In genomic region chr14:101256266-101256665, GRCh38 we compare ENCODE assay signal across 13 cellular contexts.
DNase-seq lines count a peak whose midpoint lies in the region; ATAC-seq, FAIRE-seq and TF ChIP-seq lines count a peak whose summit lies in the region.
"Had no signal": no experiment of that assay in that cellular context is flagged by ENCODE, and none has a peak within 500 bp of the region (broad histone marks: within the 10 kb centered on the region; RNA-seq: fewer than 3 reads in every experiment).

No MANE protein-coding gene starts in this region.

- no peak for FAIRE-seq in pancreas (lab: Jason Lieb, UNC)
- FAIRE-seq: GM12878 had no signal

- 81% methylated on average over 5 of the region's 5 CpGs for WGBS in esophagus muscularis mucosa
- 30 to 35% methylated on average over 5 of the region's 5 CpGs for WGBS in pancreas, 2 donors

- H4K20me1 ChIP-seq in osteoblast (ENCODE audit: insufficient read depth, low read length), result no peaks in the 10 kb centered on the region
- H4K20me1 ChIP-seq: BLaER1 treated with 17β-estradiol and CSF1 and Interleukin-3, amounts not matched to agents 10 nM and 100 nM had no signal

- no peak overlapping the region for H2AFZ ChIP-seq in osteoblast (ENCODE audit: low read length)

- ATAC-seq in GM19395 (IDR thresholded peaks at IDR 0.05; ENCODE audit: unreplicated experiment) (no peak), pancreas (no peak)
- ATAC-seq: GM12878, HCT116 had no signal

- H3K79me2 ChIP-seq in osteoblast (ENCODE audit: insufficient read depth, low read length), result no peaks in the 10 kb centered on the region

- intact Hi-C loops in esophagus muscularis mucosa (cut with DNase I) (no loop called here), pancreas (cut with DNase I) (no loop called here)

- no peak for TF ChIP-seq EP300 in esophagus muscularis mucosa (IDR thresholded peaks at IDR 0.05)

- no peak for TF ChIP-seq CTCF in GM13977 (IDR thresholded peaks at IDR 0.05; ENCODE audit: extremely low read depth, insufficient read depth, missing control alignments)
- no peak for TF ChIP-seq CTCF in esophagus muscularis mucosa (IDR thresholded peaks at IDR 0.05)
- TF ChIP-seq CTCF in osteoblast (IDR thresholded peaks at IDR 0.05; ENCODE audit: extremely low read depth, low read depth, low read length), result no peak
- TF ChIP-seq CTCF in pancreas (IDR thresholded peaks at IDR 0.05), result no peak

- in situ Hi-C loops in GM13977 (cut with MboI; ENCODE audit: low pct_unique_long_range_greater_than_20kb, low sequenced_read_pairs, unreplicated experiment), result no loop called here

- H3K4me1 ChIP-seq in esophagus muscularis mucosa (peaks cover 0 to 10% (median 0%) of the 10 kb centered on the region in 4 donors), osteoblast (ENCODE audit: insufficient read depth, low read length) (no peaks in the 10 kb centered on the region), pancreas (no peaks in the 10 kb centered on the region)

- peak; percentile 5 for DNase-seq in AG20443 (ENCODE audit: low spot score)
- peak; percentile 10 for DNase-seq in GM13977 (ENCODE audit: low spot score)
- DNase-seq in esophagus muscularis mucosa (ENCODE audit: extremely low spot score), result peak; percentile 62
- peak; percentile 21 for DNase-seq in osteoblast (ENCODE audit: insufficient read length, low spot score, missing footprints)
- no peak for DNase-seq in dedifferentiated amniotic fluid mesenchymal stem cell (ENCODE audit: extremely low spot score)
- DNase-seq in pancreas, result no peak
- DNase-seq: CD4-positive, CD25-positive, alpha-beta regulatory T cell; IMR-90; KBM-7 had no signal

- H3K27me3 ChIP-seq in esophagus muscularis mucosa (peaks cover 0 to 17% (median 0%) of the 10 kb centered on the region in 4 donors), osteoblast (ENCODE audit: insufficient read depth, low read length) (peaks cover 9% of the 10 kb centered on the region), pancreas (no peaks in the 10 kb centered on the region)
- H3K27me3 ChIP-seq: BLaER1 treated with 17β-estradiol and CSF1 and Interleukin-3, amounts not matched to agents 10 nM and 100 nM had no signal

- H3K9me3 ChIP-seq in esophagus muscularis mucosa, result no peaks in the 10 kb centered on the region
- no peaks in the 10 kb centered on the region for H3K9me3 ChIP-seq in osteoblast (ENCODE audit: low read depth, low read length)
- no peaks in the 10 kb centered on the region for H3K9me3 ChIP-seq in pancreas
- H3K9me3 ChIP-seq: BLaER1 treated with 17β-estradiol and CSF1 and Interleukin-3, amounts not matched to agents 10 nM and 100 nM had no signal

- no peak overlapping the region for H3K4me3 ChIP-seq in esophagus muscularis mucosa
- no peak overlapping the region for H3K4me3 ChIP-seq in osteoblast (ENCODE audit: insufficient read depth, low read length)
- no peak overlapping the region for H3K4me3 ChIP-seq in pancreas
- H3K4me3 ChIP-seq: BLaER1 treated with 17β-estradiol and CSF1 and Interleukin-3, amounts not matched to agents 10 nM and 100 nM; GM12878 had no signal

- no peak for TF ChIP-seq POLR2A in esophagus muscularis mucosa (IDR thresholded peaks at IDR 0.05; ENCODE audit: low read depth)

- H3K36me3 ChIP-seq in esophagus muscularis mucosa (no peaks in the 10 kb centered on the region), osteoblast (ENCODE audit: insufficient read depth, low read length) (no peaks in the 10 kb centered on the region), pancreas (no peaks in the 10 kb centered on the region)
- H3K36me3 ChIP-seq: BLaER1 treated with 17β-estradiol and CSF1 and Interleukin-3, amounts not matched to agents 10 nM and 100 nM had no signal

- no peak overlapping the region for H3K4me2 ChIP-seq in osteoblast (ENCODE audit: insufficient read depth, low read length)
- H3K4me2 ChIP-seq: BLaER1 treated with 17β-estradiol and CSF1 and Interleukin-3, amounts not matched to agents 10 nM and 100 nM had no signal

- no peak overlapping the region for H3K27ac ChIP-seq in esophagus muscularis mucosa (replicated peaks in 1 of 4)
- H3K27ac ChIP-seq in osteoblast (ENCODE audit: low read depth, low read length), result no peak overlapping the region
- no peak overlapping the region for H3K27ac ChIP-seq in pancreas
- H3K27ac ChIP-seq: BLaER1 treated with 17β-estradiol and CSF1 and Interleukin-3, amounts not matched to agents 10 nM and 100 nM had no signal

Comparison
In these comparisons a context has a peak if more than half of its experiments do, and no peak if none do; other contexts are left out.
1. DNase-seq: peak in AG20443 (single experiment), GM13977 (single experiment), esophagus muscularis mucosa (single experiment) and osteoblast (single experiment); none in dedifferentiated amniotic fluid mesenchymal stem cell (single experiment) and pancreas (0 of 6).